16 cellular contexts compared by ENCODE assay signal in the genomic region with DNA sequence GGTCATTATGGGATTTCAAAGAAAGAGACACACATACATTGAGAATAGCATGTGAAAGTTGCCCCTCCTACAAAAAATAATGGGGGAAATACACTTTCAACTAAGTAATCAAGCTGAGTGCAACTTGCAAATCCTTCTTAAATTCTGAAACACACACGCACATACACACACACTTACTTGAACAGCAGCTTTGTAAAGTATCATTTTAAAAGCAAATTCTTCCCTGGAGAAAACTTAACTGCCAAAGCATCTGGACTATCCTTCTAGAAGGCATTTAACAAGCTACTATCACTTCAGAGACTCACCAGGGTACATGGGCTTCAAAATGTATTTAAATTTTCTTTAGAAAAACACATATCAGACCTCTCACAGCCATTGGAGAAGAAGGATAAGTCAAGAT. TPM values are rescaled to one million over a fixed set of nuclear protein-coding genes. Genes with fewer than 3 reads are reported as not detected.
DNase-seq lines count a peak whose midpoint lies in the region; ATAC-seq and TF ChIP-seq lines count a peak whose summit lies in the region.
"Had no signal": no experiment of that assay in that cellular context is flagged by ENCODE, and none has a peak within 500 bp of the region (broad histone marks: within the 10 kb centered on the region; RNA-seq: fewer than 3 reads in every experiment).

No MANE protein-coding gene starts in this region.

- H3K4me3 ChIP-seq in breast epithelium (no peak overlapping the region), HEK293 (ENCODE audit: low read depth, low read length) (no peak overlapping the region), adrenal gland (no peak overlapping the region)
- H3K4me3 ChIP-seq: SJSA1 had no signal

- ATAC-seq in sciatic nerve: peak; percentile 67
- ATAC-seq: Panc1 had no signal

- H3K4me3 Mint-ChIP-seq in MCF 10A (ENCODE audit: unreplicated experiment): no peak overlapping the region
- H3K4me3 Mint-ChIP-seq: CD8-positive, alpha-beta memory T cell; IgD-negative memory B cell had no signal

- TF ChIP-seq POLR2A in breast epithelium (IDR thresholded peaks at IDR 0.05): no peak
- TF ChIP-seq POLR2A in adrenal gland (IDR thresholded peaks at IDR 0.05): no peak

- POLR2A ChIA-PET in MCF 10A (lab: Yijun Ruan, JAX): interaction anchor here (0.5 to 2.1 kb wide), 4 partner anchors 14 to 162 kb away, joined by 4 to 17 read pairs (median 6); partner anchors contain the start of gene GAREM1
- POLR2A ChIA-PET in HEK293 (lab: Yijun Ruan, JAX): no interaction called here

- H3K9me3 ChIP-seq in breast epithelium (no peaks in the 10 kb centered on the region), HEK293 (ENCODE audit: control insufficient read depth, insufficient read depth, low read depth, low read length) (no peaks in the 10 kb centered on the region), adrenal gland (replicated peaks in 1 of 3) (no peaks in the 10 kb centered on the region)
- H3K9me3 ChIP-seq: SJSA1 had no signal

- H3K4me1 ChIP-seq in breast epithelium (no peaks in the 10 kb centered on the region), HEK293 (ENCODE audit: control insufficient read depth, insufficient read depth, low read length) (peaks cover 3% of the 10 kb centered on the region; the same call in 1 of the 2 replicates), adrenal gland (replicated peaks in 1 of 2) (peaks cover 19 to 32% of the 10 kb centered on the region in 2 donors)
- H3K4me1 ChIP-seq: SJSA1 had no signal

- H3K27me3 ChIP-seq in breast epithelium: no peaks in the 10 kb centered on the region
- H3K27me3 ChIP-seq in adrenal gland: no peaks in the 10 kb centered on the region
- H3K27me3 ChIP-seq: SJSA1 had no signal

- H3K36me3 ChIP-seq in breast epithelium (no peaks in the 10 kb centered on the region), HEK293 (ENCODE audit: control insufficient read depth in 2 of 2, insufficient read depth in 1 of 2, low read length in 2 of 2) (no peaks in the 10 kb centered on the region), adrenal gland (replicated peaks in 1 of 2) (no peaks in the 10 kb centered on the region)
- H3K36me3 ChIP-seq: SJSA1 had no signal

- TF ChIP-seq CTCF in MCF 10A (IDR thresholded peaks at IDR 0.05; ENCODE audit: unreplicated experiment) (no peak), breast epithelium (IDR thresholded peaks at IDR 0.05) (no peak), HEK293 (tag by site-specific recombination; IDR thresholded peaks at IDR 0.05) (no peak), adrenal gland (IDR thresholded peaks at IDR 0.05) (no peak)

- H3K27ac ChIP-seq in breast epithelium (no peak overlapping the region), HEK293 (ENCODE audit: extremely low read depth, low read depth, low read length) (no peak overlapping the region), adrenal gland (no peak overlapping the region)
- H3K27ac ChIP-seq: C4-2B, SJSA1 had no signal

- BruUV-seq in MCF 10A (replicated peaks; lab: Mats Ljungman, UMichigan): no TSS peak

- CTCF ChIA-PET in MCF 10A (lab: Yijun Ruan, JAX): interaction anchor here (1.1 kb wide), 2 partner anchors 16 to 183 kb away, joined by 3 to 5 read pairs; partner anchors contain the start of gene GAREM1
- CTCF ChIA-PET in HEK293 (lab: Yijun Ruan, JAX): interaction anchor here (1.0 to 1.5 kb wide), 2 partner anchors 16 kb away, joined by 5 read pairs; partner anchors contain the start of gene GAREM1

- H3K36me3 Mint-ChIP-seq in MCF 10A (ENCODE audit: insufficient read depth, unreplicated experiment): no peaks in the 10 kb centered on the region
- H3K36me3 Mint-ChIP-seq: CD8-positive, alpha-beta memory T cell; IgD-negative memory B cell had no signal

- no peak for DNase-seq in MCF 10A (ENCODE audit: unreplicated experiment)
- no peak for DNase-seq in breast epithelium (ENCODE audit: low spot score in 2 of 2)
- DNase-seq in fibroblast of gingiva (ENCODE audit: low read depth): peak; percentile 16
- no peak for DNase-seq in sciatic nerve (ENCODE audit: low spot score)
- no peak for DNase-seq in adrenal gland
- no peak for DNase-seq in activated T-cell treated with anti-CD3 and anti-CD28 coated beads, Interleukin-2, amount 50 U/mL, for 48 hours
- DNase-seq: CD8-positive, alpha-beta memory T cell; NCI-H1694 treated with DMSO at 0.1 percent for 48 hours; NCI-H2081 treated with DMSO at 0.1 percent for 48 hours; NCI-H446 treated with DMSO at 0.1 percent for 48 hours; NCI-H748 treated with DMSO at 0.1 percent for 48 hours had no signal

- H3K4me1 Mint-ChIP-seq in MCF 10A (ENCODE audit: insufficient read depth, unreplicated experiment): peaks cover 43% of the 10 kb centered on the region
- H3K4me1 Mint-ChIP-seq: CD8-positive, alpha-beta memory T cell; IgD-negative memory B cell had no signal

- H3K27me3 Mint-ChIP-seq in MCF 10A (ENCODE audit: insufficient read depth, unreplicated experiment): no peaks in the 10 kb centered on the region

- 82 to 94% (median 90%) methylated on average over 1 of the region's 1 CpG for WGBS in adrenal gland, 4 donors

- peak overlapping the region; percentile 85 for H3K27ac Mint-ChIP-seq in MCF 10A (ENCODE audit: low read depth, unreplicated experiment)
- H3K27ac Mint-ChIP-seq: CD8-positive, alpha-beta memory T cell; IgD-negative memory B cell had no signal

- no peaks in the 10 kb centered on the region for H3K9me3 Mint-ChIP-seq in MCF 10A (ENCODE audit: unreplicated experiment)

- intact Hi-C loops in MCF 10A (cut with micrococcal nuclease) (no loop called here), breast epithelium (cut with DNase I; ENCODE audit: low total_unique reads) (no loop called here), sciatic nerve (cut with DNase I) (no loop called here), adrenal gland (cut with DNase I) (no loop called here)

TF ChIP-seq in HEK293, 187 proteins besides CTCF, POLR2A, EP300 and RAD21:
- 0 out of 2 replicates have a peak, but pooled peaks have one; percentile 41 for TF ChIP-seq PRDM1 (tag by site-specific recombination; IDR thresholded peaks at IDR 0.05)
- no peak for TF ChIP-seq PRDM4 (tag by site-specific recombination; IDR thresholded peaks at IDR 0.05)
TF ChIP-seq in HEK293: peak in this region for 1.

RNA-seq across cellular contexts. Expression of gene GAREM1, which starts 15.3 kb away (rescaled TPM):
- total RNA-seq in MCF 10A (2022) (21.4 and 24.0 TPM in 2 replicates), breast epithelium (10 to 100 TPM in 2 of 3 donors, 1 to 10 TPM in 1; 7.8 to 13.4 (median 12.0) TPM), sciatic nerve (29.9 TPM), adrenal gland (10 to 100 TPM; 14.2 to 69.5 (median 24.3) TPM)
- polyA plus RNA-seq in adrenal gland: 10 to 100 TPM in 1 of 3 donors, 1 to 10 TPM in 2; 3.5 to 22.6 (median 5.5) TPM
- total RNA-seq: CD8-positive, alpha-beta memory T cell had no signal
- polyA plus RNA-seq: CD8-positive, alpha-beta memory T cell; IgD-negative memory B cell had no signal
